1 cellular context compared by ENCODE assay signal in genomic region chr2:20273045-20273444, GRCh38.
TF ChIP-seq lines count a peak whose summit lies in the region.

No MANE protein-coding gene starts in this region.

TF ChIP-seq in A549, 52 proteins besides CTCF, POLR2A, EP300 and RAD21 (continued from another document):
- no peak for TF ChIP-seq HEYL (CRISPR knock-in tag; IDR thresholded peaks at IDR 0.05)
- TF ChIP-seq GATA3 (IDR thresholded peaks at IDR 0.05; ENCODE audit: borderline replicate concordance): no peak
- TF ChIP-seq, protein P1, sequence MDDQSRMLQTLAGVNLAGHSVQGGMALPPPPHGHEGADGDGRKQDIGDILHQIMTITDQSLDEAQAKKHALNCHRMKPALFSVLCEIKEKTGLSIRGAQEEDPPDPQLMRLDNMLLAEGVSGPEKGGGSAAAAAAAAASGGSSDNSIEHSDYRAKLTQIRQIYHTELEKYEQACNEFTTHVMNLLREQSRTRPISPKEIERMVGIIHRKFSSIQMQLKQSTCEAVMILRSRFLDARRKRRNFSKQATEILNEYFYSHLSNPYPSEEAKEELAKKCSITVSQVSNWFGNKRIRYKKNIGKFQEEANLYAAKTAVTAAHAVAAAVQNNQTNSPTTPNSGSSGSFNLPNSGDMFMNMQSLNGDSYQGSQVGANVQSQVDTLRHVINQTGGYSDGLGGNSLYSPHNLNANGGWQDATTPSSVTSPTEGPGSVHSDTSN (IDR thresholded peaks at IDR 0.05): no peak
- TF ChIP-seq MAFK (IDR thresholded peaks at IDR 0.05; ENCODE audit: partially characterized antibody): peak; percentile 94
